In the genomic region with DNA sequence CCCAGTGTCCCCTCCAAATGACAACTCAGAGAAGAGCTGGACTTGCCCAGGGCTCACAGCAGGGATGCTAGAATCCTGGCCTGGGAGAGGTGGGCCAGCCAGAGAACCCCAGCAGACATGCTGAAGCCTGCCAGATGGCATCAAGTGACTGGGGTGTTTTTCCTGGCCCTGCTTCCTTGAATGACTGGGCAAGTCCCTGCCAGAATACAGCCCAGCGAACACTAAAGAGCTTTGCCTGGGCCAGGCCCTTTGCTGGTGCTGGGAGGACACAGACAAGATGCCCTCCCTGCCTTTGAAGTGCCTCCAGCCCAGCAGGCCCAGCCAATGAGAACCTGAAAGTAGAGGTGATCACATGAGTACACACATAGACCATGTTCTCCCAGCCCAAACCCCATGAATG, we compare ENCODE assay signal across 13 cellular contexts. TPM values are rescaled to one million over a fixed set of nuclear protein-coding genes. Genes with fewer than 3 reads are reported as not detected.
A peak's percentile ranks its signal among the peaks of the same experiment; 100 is the strongest.
DNase-seq lines count a peak whose midpoint lies in the region; ATAC-seq and TF ChIP-seq lines count a peak whose summit lies in the region.
"Had no signal": no experiment of that assay in that cellular context is flagged by ENCODE, and none has a peak within 500 bp of the region (broad histone marks: within the 10 kb centered on the region; RNA-seq: fewer than 3 reads in every experiment).

No MANE protein-coding gene starts in this region.

- intact Hi-C loops in natural killer cell (cut with micrococcal nuclease) = no loop called here
- intact Hi-C loops in PC-3 (cut with micrococcal nuclease) = no loop called here

- H3K9me3 Mint-ChIP-seq in natural killer cell treated with Interleukin-12 subunit alpha and Interleukin-12 subunit beta and Interleukin-15 and Interleukin-18, amount 100 ng/mL, for 72 hours = no peaks in the 10 kb centered on the region
- H3K9me3 Mint-ChIP-seq in natural killer cell (no peaks in the 10 kb centered on the region), T-cell (no peaks in the 10 kb centered on the region), glutamatergic neuron (ENCODE audit: unreplicated experiment) (peaks cover 3% of the 10 kb centered on the region)
- H3K9me3 Mint-ChIP-seq: nephron had no signal

- peaks cover 6% of the 10 kb centered on the region for H3K4me1 ChIP-seq in PC-3 (ENCODE audit: insufficient read depth, low read length)

- H3K27me3 Mint-ChIP-seq in natural killer cell treated with Interleukin-12 subunit alpha and Interleukin-12 subunit beta and Interleukin-15 and Interleukin-18, amount 100 ng/mL, for 72 hours = no peaks in the 10 kb centered on the region
- H3K27me3 Mint-ChIP-seq in natural killer cell (ENCODE audit: low read depth in 2 of 2) (no peaks in the 10 kb centered on the region), T-cell (no peaks in the 10 kb centered on the region), glutamatergic neuron (ENCODE audit: unreplicated experiment) (peaks cover 5% of the 10 kb centered on the region)

- no peaks in the 10 kb centered on the region for H4K20me1 ChIP-seq in PC-3 (ENCODE audit: low read length)

- H2AFZ ChIP-seq in PC-3 (ENCODE audit: low read length) = no peak overlapping the region

- no peaks in the 10 kb centered on the region for H3K9me3 ChIP-seq in PC-3 (ENCODE audit: low read length)

- no peaks in the 10 kb centered on the region for H3F3A ChIP-seq in PC-3 (ENCODE audit: low read length, unreplicated experiment)

- H3K27ac ChIP-seq in PC-3 (ENCODE audit: low read length) = no peak overlapping the region

- no peak overlapping the region for H3K9ac ChIP-seq in PC-3 (ENCODE audit: low read length)

- H3K9me2 ChIP-seq in PC-3 (replicated peaks; ENCODE audit: low read length) = no peaks in the 10 kb centered on the region

- no peak overlapping the region for H3K4me3 ChIP-seq in PC-3 (ENCODE audit: low read length)

- BruUV-seq in PC-3 (replicated peaks; lab: Mats Ljungman, UMichigan) = no TSS peak

- no peaks in the 10 kb centered on the region for H3K36me3 ChIP-seq in PC-3 (ENCODE audit: low read depth, low read length)

- POLR2A ChIA-PET in T-cell (lab: Charles Lee) (no interaction called here), PC-3 (lab: Charles Lee; ENCODE audit: unreplicated experiment) (no interaction called here)

- H3K4me2 ChIP-seq in PC-3 (ENCODE audit: low read length) = no peak overlapping the region

- no peaks in the 10 kb centered on the region for H3K79me2 ChIP-seq in PC-3 (ENCODE audit: low read length)

- TF ChIP-seq CTCF in natural killer cell (IDR thresholded peaks at IDR 0.05) (no peak), glutamatergic neuron (IDR thresholded peaks at IDR 0.05; ENCODE audit: partially characterized antibody, unreplicated experiment) (no peak), PC-3 (conservative IDR thresholded peaks at IDR 0.05; ENCODE audit: low read depth, low read length) (no peak)

- no peak overlapping the region for H3K27ac Mint-ChIP-seq in natural killer cell treated with Interleukin-12 subunit alpha and Interleukin-12 subunit beta and Interleukin-15 and Interleukin-18, amount 100 ng/mL, for 72 hours
- H3K27ac Mint-ChIP-seq in natural killer cell = no peak overlapping the region
- peak overlapping the region; percentile 39 to 52 for H3K27ac Mint-ChIP-seq in T-cell
- H3K27ac Mint-ChIP-seq in glutamatergic neuron (ENCODE audit: unreplicated experiment) = no peak overlapping the region
- H3K27ac Mint-ChIP-seq: nephron had no signal

- H3K27me3 ChIP-seq in PC-3 (ENCODE audit: low read length) = no peaks in the 10 kb centered on the region

- H3K4me1 Mint-ChIP-seq in natural killer cell treated with Interleukin-12 subunit alpha and Interleukin-12 subunit beta and Interleukin-15 and Interleukin-18, amount 100 ng/mL, for 72 hours (ENCODE audit: low read depth in 2 of 2) = peaks cover 0 to 19% of the 10 kb centered on the region in 2 donors
- peaks cover 0 to 28% of the 10 kb centered on the region in 2 donors for H3K4me1 Mint-ChIP-seq in natural killer cell
- peaks cover 15 to 33% (median 26%) of the 10 kb centered on the region in 3 donors for H3K4me1 Mint-ChIP-seq in T-cell
- H3K4me1 Mint-ChIP-seq in glutamatergic neuron (ENCODE audit: low read depth, unreplicated experiment) = peaks cover 3% of the 10 kb centered on the region
- H3K4me1 Mint-ChIP-seq: nephron had no signal

- H3K36me3 Mint-ChIP-seq in natural killer cell treated with Interleukin-12 subunit alpha and Interleukin-12 subunit beta and Interleukin-15 and Interleukin-18, amount 100 ng/mL, for 72 hours = no peaks in the 10 kb centered on the region
- H3K36me3 Mint-ChIP-seq in natural killer cell = no peaks in the 10 kb centered on the region
- H3K36me3 Mint-ChIP-seq in T-cell = no peaks in the 10 kb centered on the region
- H3K36me3 Mint-ChIP-seq in glutamatergic neuron (ENCODE audit: unreplicated experiment) = peaks cover 4% of the 10 kb centered on the region

- peak; percentile 26 for DNase-seq in natural killer cell treated with Interleukin-12 subunit alpha and Interleukin-12 subunit beta and Interleukin-15 and Interleukin-18, amount 100 ng/mL, for 72 hours (ENCODE audit: low spot score)
- DNase-seq in natural killer cell (no peak), T-cell (no peak), glutamatergic neuron (peak; percentile 8), PC-3 (no peak), SHP77 (lab: John Stamatoyannopoulos, UW) (no peak), HuH-7.5 (ENCODE audit: low spot score) (no peak)
- DNase-seq in activated CD4-positive, alpha-beta T cell treated with anti-CD3 and anti-CD28 coated beads, Interleukin-2, amount 50 U/mL, for 4 hours = no peak
- DNase-seq: activated CD4-positive, alpha-beta T cell treated with anti-CD3 and anti-CD28 coated beads for 4 hours; small intestine; trophoblast cell had no signal

- CTCF ChIA-PET in T-cell (lab: Charles Lee) (interaction anchor here in 1 of 2 donors (0.8 to 1.0 kb wide), 2 partner anchors 107 to 179 kb away, joined by 3 to 4 read pairs; no protein-coding TSS in a partner anchor), PC-3 (lab: Charles Lee) (no interaction called here)

- no peak for ATAC-seq in natural killer cell treated with Interleukin-12 subunit alpha and Interleukin-12 subunit beta and Interleukin-15 and Interleukin-18, amount 100 ng/mL, for 72 hours
- ATAC-seq in natural killer cell (no peak), T-cell (replicated peaks in 1 of 4) (no peak), PC-3 (no peak)

- H3K4me3 Mint-ChIP-seq in natural killer cell treated with Interleukin-12 subunit alpha and Interleukin-12 subunit beta and Interleukin-15 and Interleukin-18, amount 100 ng/mL, for 72 hours = no peak overlapping the region
- no peak overlapping the region for H3K4me3 Mint-ChIP-seq in natural killer cell
- H3K4me3 Mint-ChIP-seq in T-cell = no peak overlapping the region
- H3K4me3 Mint-ChIP-seq in glutamatergic neuron (ENCODE audit: unreplicated experiment) = no peak overlapping the region
- H3K4me3 Mint-ChIP-seq: nephron had no signal

RNA-seq across cellular contexts. Expression of gene ZNF319, which starts 11.5 kb away (rescaled TPM):
- total RNA-seq in natural killer cell treated with Interleukin-12 subunit alpha and Interleukin-12 subunit beta and Interleukin-15 and Interleukin-18, amount 100 ng/mL, for 72 hours = 10 to 100 TPM in 1 of 2 donors, 1 to 10 TPM in 1; 9.6 to 10.7 TPM
- total RNA-seq in natural killer cell (10 to 100 TPM; 15.9 to 31.3 (median 29.3) TPM), T-cell (10 to 100 TPM; 14.9 to 25.4 (median 20.4) TPM), glutamatergic neuron (ENCODE audit: unreplicated experiment) (13.9 TPM), PC-3 (2014; rRNA removed) (2.2 TPM in 2 replicates)

RNA-seq across cellular contexts. Expression of gene USB1, which starts 12.3 kb away (rescaled TPM):
- total RNA-seq in natural killer cell treated with Interleukin-12 subunit alpha and Interleukin-12 subunit beta and Interleukin-15 and Interleukin-18, amount 100 ng/mL, for 72 hours = 100 to 1,000 TPM in 1 of 2 donors, 10 to 100 TPM in 1; 74.3 to 124 TPM
- total RNA-seq in natural killer cell (10 to 100 TPM; 64.7 to 86.0 (median 84.8) TPM), T-cell (10 to 100 TPM; 31.7 to 44.2 (median 41.3) TPM), glutamatergic neuron (ENCODE audit: unreplicated experiment) (107 TPM), PC-3 (2014; rRNA removed) (18.7 and 25.1 TPM in 2 replicates)

RNA-seq across cellular contexts. Expression of gene CNGB1, which starts 18.0 kb away (rescaled TPM):
- not detected for total RNA-seq in natural killer cell treated with Interleukin-12 subunit alpha and Interleukin-12 subunit beta and Interleukin-15 and Interleukin-18, amount 100 ng/mL, for 72 hours
- total RNA-seq in natural killer cell (not detected), T-cell (not detected), glutamatergic neuron (ENCODE audit: unreplicated experiment) (0.91 TPM), PC-3 (2014; rRNA removed) (0.04 TPM in 1 of 2 replicates, not detected in the other)
- total RNA-seq: kidney epithelial cell had no signal

RNA-seq across cellular contexts. Expression of gene MMP15, which starts 36.6 kb away (rescaled TPM):
- total RNA-seq in natural killer cell treated with Interleukin-12 subunit alpha and Interleukin-12 subunit beta and Interleukin-15 and Interleukin-18, amount 100 ng/mL, for 72 hours = under 1 TPM in 1 of 2 donors, not detected in 1; 0.31 TPM
- total RNA-seq in natural killer cell (under 1 TPM; 0.23 to 0.27 (median 0.24) TPM), T-cell (1 to 10 TPM in 2 of 5 donors, under 1 TPM in 3; 0.30 to 1.3 (median 0.85) TPM), glutamatergic neuron (ENCODE audit: unreplicated experiment) (69.9 TPM), PC-3 (2014; rRNA removed) (6.3 and 9.4 TPM in 2 replicates)

Comparison
In these comparisons a context has a peak if more than half of its experiments do, and no peak if none do; other contexts are left out.
1. DNase-seq: peak in natural killer cell treated with Interleukin-12 subunit alpha and Interleukin-12 subunit beta and Interleukin-15 and Interleukin-18, amount 100 ng/mL, for 72 hours (single experiment) and glutamatergic neuron (single experiment); none in natural killer cell (single experiment), T-cell (0 of 34), PC-3 (single experiment), SHP77 (0 of 2), HuH-7.5 (single experiment) and activated CD4-positive, alpha-beta T cell treated with anti-CD3 and anti-CD28 coated beads, Interleukin-2, amount 50 U/mL, for 4 hours (0 of 2).
2. H3K27ac Mint-ChIP-seq: peak in T-cell (2 of 2); none in natural killer cell treated with Interleukin-12 subunit alpha and Interleukin-12 subunit beta and Interleukin-15 and Interleukin-18, amount 100 ng/mL, for 72 hours (0 of 2), natural killer cell (0 of 2) and glutamatergic neuron (single experiment).